Comparison of ENCODE assay signal across 1 cellular context in genomic region chr6:129700666-129701065, GRCh38.
TF ChIP-seq lines count a peak whose summit lies in the region.

No MANE protein-coding gene starts in this region.

TF ChIP-seq in IMR-90, 13 proteins besides CTCF, POLR2A, EP300 and RAD21:
- TF ChIP-seq MAZ (IDR thresholded peaks at IDR 0.05; ENCODE audit: borderline replicate concordance, low read depth, low read length), result no peak
- no peak for TF ChIP-seq USF2 (IDR thresholded peaks at IDR 0.05; ENCODE audit: low read depth, low read length)
- no peak for TF ChIP-seq FOS (IDR thresholded peaks at IDR 0.05; ENCODE audit: low read depth, low read length)
- TF ChIP-seq CHD1 (IDR thresholded peaks at IDR 0.05; ENCODE audit: low read depth, low read length), result no peak
- no peak for TF ChIP-seq RCOR1 (IDR thresholded peaks at IDR 0.05; ENCODE audit: insufficient replicate concordance, low read length)
- no peak for TF ChIP-seq ELK1 (IDR thresholded peaks at IDR 0.05; ENCODE audit: borderline replicate concordance, low read depth, low read length)
- no peak for TF ChIP-seq MAFK (IDR thresholded peaks at IDR 0.05; ENCODE audit: low read depth, low read length)
- TF ChIP-seq MXI1 (IDR thresholded peaks at IDR 0.05; ENCODE audit: borderline replicate concordance, low read depth, low read length), result no peak
- TF ChIP-seq RFX5 (IDR thresholded peaks at IDR 0.05; ENCODE audit: low read depth, low read length), result no peak
